ENCODE assay signal across 15 cellular contexts in genomic region chr7:124918662-124919061, GRCh38. TPM values are rescaled to one million over a fixed set of nuclear protein-coding genes. Genes with fewer than 3 reads are reported as not detected.
DNase-seq lines count a peak whose midpoint lies in the region; ATAC-seq and TF ChIP-seq lines count a peak whose summit lies in the region.
"Had no signal": no experiment of that assay in that cellular context is flagged by ENCODE, and none has a peak within 500 bp of the region (broad histone marks: within the 10 kb centered on the region; RNA-seq: fewer than 3 reads in every experiment).

No MANE protein-coding gene starts in this region.

- peak; percentile 52 for ATAC-seq in GM19351 (IDR thresholded peaks at IDR 0.05; ENCODE audit: unreplicated experiment)
- ATAC-seq in HG02588 (IDR thresholded peaks at IDR 0.05; ENCODE audit: unreplicated experiment): peak; percentile 88
- peak; percentile 86 for ATAC-seq in HG03354 (IDR thresholded peaks at IDR 0.05; ENCODE audit: poor library complexity, severe bottlenecking, unreplicated experiment)
- ATAC-seq: activated CD8-positive, alpha-beta memory T cell treated with anti-CD3 and anti-CD28 coated beads, Interleukin-2, amount 10 ng/mL, durations not matched to agents 7 days and 5 days; Right ventricle myocardium inferior had no signal

- H3K27me3 ChIP-seq in uterus (no peaks in the 10 kb centered on the region), mammary epithelial cell (ENCODE audit: insufficient read depth, low read length) (no peaks in the 10 kb centered on the region)
- H3K27me3 ChIP-seq: MG63 had no signal

- no peaks in the 10 kb centered on the region for H3K9me3 ChIP-seq in uterus
- H3K9me3 ChIP-seq in mammary epithelial cell (replicated peaks; ENCODE audit: insufficient read depth, low read length): no peaks in the 10 kb centered on the region
- H3K9me3 ChIP-seq: MG63 had no signal

- no peak overlapping the region for H3K4me3 ChIP-seq in uterus
- H3K4me3 ChIP-seq in mammary epithelial cell (replicated peaks in 1 of 3; ENCODE audit: insufficient read depth in 1 of 3, low read depth in 2 of 3, low read length in 3 of 3): no peak overlapping the region
- H3K4me3 ChIP-seq: MG63 had no signal

- intact Hi-C loops in uterus (cut with DNase I; ENCODE audit: low total_unique reads) (no loop called here), mammary epithelial cell (cut with micrococcal nuclease) (no loop called here)

- H3K36me3 ChIP-seq in uterus (no peaks in the 10 kb centered on the region), mammary epithelial cell (ENCODE audit: insufficient read depth, low read length) (peaks cover 5% of the 10 kb centered on the region)
- H3K36me3 ChIP-seq: MG63 had no signal

- no peak overlapping the region for H2AFZ ChIP-seq in mammary epithelial cell (ENCODE audit: low read depth, low read length)

- in situ Hi-C loops in mammary epithelial cell (cut with MboI; ENCODE audit: low sequenced_read_pairs in 2 of 2): no loop called here

- H3K79me2 ChIP-seq in mammary epithelial cell (ENCODE audit: insufficient read depth, low read length): peaks cover 55% of the 10 kb centered on the region

- CTCF ChIA-PET in mammary epithelial cell (lab: Charles Lee; ENCODE audit: low non-redundant PET): no interaction called here

- BruUV-seq in mammary epithelial cell (replicated peaks; lab: Mats Ljungman, UMichigan): no TSS peak

- no peak for TF ChIP-seq CTCF in GM10266 (IDR thresholded peaks at IDR 0.05; ENCODE audit: control insufficient read depth, insufficient read depth, low read depth, missing control alignments)
- no peak for TF ChIP-seq CTCF in uterus (IDR thresholded peaks at IDR 0.05)
- TF ChIP-seq CTCF in mammary epithelial cell (conservative IDR thresholded peaks at IDR 0.05 in 1 of 2, IDR thresholded peaks at IDR 0.05 in 1 of 2; ENCODE audit: extremely low read depth in 1 of 2, insufficient read depth in 1 of 2, low read depth in 1 of 2, low read length in 2 of 2): no peak

- no peaks in the 10 kb centered on the region for H4K20me1 ChIP-seq in mammary epithelial cell (ENCODE audit: insufficient read depth, low read length)

- WGBS in mammary epithelial cell (ENCODE audit: low coverage, missing lambda C conversion rate): 100% methylated on average over 2 of the region's 3 CpGs

- no peak overlapping the region for H3K4me2 ChIP-seq in mammary epithelial cell (ENCODE audit: insufficient read depth, low read depth, low read length)

- DNase-seq in GM10266 (ENCODE audit: extremely low spot score) (peak; percentile 7), NOMO-1 treated with dmso at 0.1 percent for 144 hours (lab: John Stamatoyannopoulos, UW; ENCODE audit: unreplicated experiment) (no peak), uterus (no peak), mammary epithelial cell (no peak), 8988T (no peak)
- DNase-seq: activated CD8-positive, alpha-beta memory T cell treated with anti-CD3 and anti-CD28 coated beads, Interleukin-2, amount 10 ng/mL, durations not matched to agents 7 days and 5 days; dermis blood vessel endothelial cell; DMS153; MG63; NCI-H524 treated with DMSO at 0.1 percent for 48 hours had no signal

- dilution Hi-C loops in mammary epithelial cell (cut with HindIII; ENCODE audit: low sequenced_read_pairs): no loop called here

- H3K27ac ChIP-seq in uterus (no peak overlapping the region), mammary epithelial cell (ENCODE audit: insufficient read depth, low read depth, low read length) (no peak overlapping the region)
- H3K27ac ChIP-seq: HL-60 had no signal

- TF ChIP-seq POLR2A in uterus (IDR thresholded peaks at IDR 0.05): no peak

- H3K9ac ChIP-seq in mammary epithelial cell (ENCODE audit: insufficient read depth, low read length): no peak overlapping the region

- no peaks in the 10 kb centered on the region for H3K4me1 ChIP-seq in uterus
- H3K4me1 ChIP-seq in mammary epithelial cell (ENCODE audit: insufficient read depth, low read length): no peaks in the 10 kb centered on the region

RNA-seq across cellular contexts. Expression of gene POT1, which starts 11.0 kb away (rescaled TPM):
- total RNA-seq in uterus (10 to 100 TPM; 13.8 to 91.6 (median 23.5) TPM), mammary epithelial cell (10 to 100 TPM; 23.2 to 32.2 TPM)
- 11.6 TPM for polyA plus RNA-seq in mammary epithelial cell
- polyA minus RNA-seq in mammary epithelial cell: 5.2 TPM
